Comparison of ENCODE assay signal across 15 cellular contexts in the genomic region with DNA sequence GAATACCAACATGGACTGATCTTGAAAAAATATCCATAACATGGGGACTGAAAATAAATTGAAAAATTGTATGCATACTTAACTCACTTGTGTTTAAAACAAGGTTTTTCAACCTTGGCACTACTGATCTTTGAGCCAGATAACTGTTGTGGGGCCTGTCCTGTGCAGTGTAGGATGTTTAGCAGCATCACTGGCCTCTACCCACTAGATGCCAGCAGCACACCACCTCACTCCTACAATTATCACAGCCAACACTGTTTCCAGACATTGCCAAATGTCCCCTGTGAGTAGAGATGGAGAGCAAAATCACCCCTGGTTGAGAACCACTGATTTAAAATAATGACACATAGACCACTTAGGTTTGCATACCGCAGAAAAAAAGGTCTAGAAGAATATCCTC. TPM values are rescaled to one million over a fixed set of nuclear protein-coding genes. Genes with fewer than 3 reads are reported as not detected.
DNase-seq lines count a peak whose midpoint lies in the region; ATAC-seq, FAIRE-seq and TF ChIP-seq lines count a peak whose summit lies in the region.
"Had no signal": no experiment of that assay in that cellular context is flagged by ENCODE, and none has a peak within 500 bp of the region (broad histone marks: within the 10 kb centered on the region; RNA-seq: fewer than 3 reads in every experiment).

No MANE protein-coding gene starts in this region.

- POLR2A ChIA-PET in MCF 10A (lab: Yijun Ruan, JAX) = interaction anchor here (0.5 kb wide), 1 partner anchor 24 kb away, joined by 3 read pairs; no protein-coding TSS in a partner anchor

- peaks cover 5% of the 10 kb centered on the region for H3K36me3 Mint-ChIP-seq in MCF 10A (ENCODE audit: insufficient read depth, unreplicated experiment)
- H3K36me3 Mint-ChIP-seq: activated naive CD4-positive, alpha-beta T cell treated with anti-CD3 and anti-CD28 coated beads, Interleukin-2, amount 50 U/mL, for 24 hours had no signal

- H3K9me3 ChIP-seq in breast epithelium (no peaks in the 10 kb centered on the region), esophagus muscularis mucosa (no peaks in the 10 kb centered on the region), Karpas-422 (ENCODE audit: low read length) (no peaks in the 10 kb centered on the region)
- H3K9me3 ChIP-seq: HAP-1, tibial artery had no signal

- H3K9me3 Mint-ChIP-seq in MCF 10A (ENCODE audit: unreplicated experiment) = no peaks in the 10 kb centered on the region
- H3K9me3 Mint-ChIP-seq: activated CD4-positive, alpha-beta memory T cell treated with anti-CD3 and anti-CD28 coated beads, Interleukin-2, amount 10 ng/mL, durations not matched to agents 7 days and 5 days; activated naive CD4-positive, alpha-beta T cell treated with anti-CD3 and anti-CD28 coated beads, Interleukin-2, amount 50 U/mL, for 24 hours had no signal

- WGBS in esophagus muscularis mucosa = 100% methylated on average over 1 of the region's 1 CpG

- no peak overlapping the region for H3K9ac ChIP-seq in Karpas-422 (ENCODE audit: low read length)

- H3K27ac ChIP-seq in breast epithelium (no peak overlapping the region), esophagus muscularis mucosa (replicated peaks in 1 of 4) (no peak overlapping the region), Karpas-422 (ENCODE audit: low read length) (no peak overlapping the region)
- H3K27ac ChIP-seq: C4-2B, tibial artery had no signal

- H3K27ac Mint-ChIP-seq in MCF 10A (ENCODE audit: low read depth, unreplicated experiment) = no peak overlapping the region
- H3K27ac Mint-ChIP-seq: activated CD4-positive, alpha-beta memory T cell treated with anti-CD3 and anti-CD28 coated beads, Interleukin-2, amount 10 ng/mL, durations not matched to agents 7 days and 5 days; activated naive CD4-positive, alpha-beta T cell treated with anti-CD3 and anti-CD28 coated beads, Interleukin-2, amount 50 U/mL, for 24 hours had no signal

- TF ChIP-seq POLR2A in breast epithelium (IDR thresholded peaks at IDR 0.05) (no peak), esophagus muscularis mucosa (IDR thresholded peaks at IDR 0.05; ENCODE audit: low read depth) (no peak)

- H3K79me2 ChIP-seq in Karpas-422 (ENCODE audit: low read length) = no peaks in the 10 kb centered on the region

- TF ChIP-seq CTCF in MCF 10A (IDR thresholded peaks at IDR 0.05; ENCODE audit: unreplicated experiment) (no peak), breast epithelium (IDR thresholded peaks at IDR 0.05) (no peak), esophagus muscularis mucosa (IDR thresholded peaks at IDR 0.05) (no peak)

- H3K9me2 ChIP-seq in Karpas-422 (replicated peaks; ENCODE audit: insufficient read depth, low read length) = no peaks in the 10 kb centered on the region

- H2AFZ ChIP-seq in Karpas-422 (ENCODE audit: low read length) = no peak overlapping the region

- peak; percentile 19 for DNase-seq in MCF 10A (ENCODE audit: unreplicated experiment)
- no peak for DNase-seq in breast epithelium (ENCODE audit: low spot score in 2 of 2)
- peak; percentile 26 for DNase-seq in RPMI7951 (ENCODE audit: low read depth)
- DNase-seq in esophagus muscularis mucosa (ENCODE audit: extremely low spot score) = peak; percentile 42
- DNase-seq in urothelium cell line (ENCODE audit: low spot score) = no peak
- DNase-seq in Karpas-422 = no peak
- no peak for DNase-seq in KG1 (lab: John Stamatoyannopoulos, UW)
- DNase-seq: activated CD4-positive, alpha-beta memory T cell treated with anti-CD3 and anti-CD28 coated beads, Interleukin-2, amount 10 ng/mL, durations not matched to agents 7 days and 5 days; NCI-H526 treated with DMSO at 0.1 percent for 48 hours; tibial artery had no signal

- no peak for TF ChIP-seq EP300 in esophagus muscularis mucosa (IDR thresholded peaks at IDR 0.05)

- H3K4me1 ChIP-seq in breast epithelium (no peaks in the 10 kb centered on the region), esophagus muscularis mucosa (no peaks in the 10 kb centered on the region), Karpas-422 (ENCODE audit: low read length) (no peaks in the 10 kb centered on the region)
- H3K4me1 ChIP-seq: HAP-1, tibial artery had no signal

- no TSS peak for BruUV-seq in MCF 10A (replicated peaks; lab: Mats Ljungman, UMichigan)

- no peaks in the 10 kb centered on the region for H4K20me1 ChIP-seq in Karpas-422 (ENCODE audit: insufficient read depth, low read depth, low read length)

- H3K36me3 ChIP-seq in breast epithelium (no peaks in the 10 kb centered on the region), esophagus muscularis mucosa (no peaks in the 10 kb centered on the region), Karpas-422 (ENCODE audit: insufficient read depth, low read length) (no peaks in the 10 kb centered on the region)
- H3K36me3 ChIP-seq: HAP-1, tibial artery had no signal

- H3K27me3 ChIP-seq in breast epithelium (no peaks in the 10 kb centered on the region), esophagus muscularis mucosa (peaks cover 0 to 4% (median 0%) of the 10 kb centered on the region in 4 donors), Karpas-422 (ENCODE audit: low read length) (no peaks in the 10 kb centered on the region)

- no peak overlapping the region for H3K4me2 ChIP-seq in Karpas-422 (ENCODE audit: low read depth, low read length, poor library complexity, severe bottlenecking)

- no peaks in the 10 kb centered on the region for H3K4me1 Mint-ChIP-seq in MCF 10A (ENCODE audit: insufficient read depth, unreplicated experiment)
- H3K4me1 Mint-ChIP-seq: activated CD4-positive, alpha-beta memory T cell treated with anti-CD3 and anti-CD28 coated beads, Interleukin-2, amount 10 ng/mL, durations not matched to agents 7 days and 5 days; activated naive CD4-positive, alpha-beta T cell treated with anti-CD3 and anti-CD28 coated beads, Interleukin-2, amount 50 U/mL, for 24 hours had no signal

- peak; percentile 13 for FAIRE-seq in urothelium cell line (lab: Jason Lieb, UNC)

- no peak for ATAC-seq in GM18907 (IDR thresholded peaks at IDR 0.05; ENCODE audit: unreplicated experiment)

- peaks cover 29% of the 10 kb centered on the region for H3K27me3 Mint-ChIP-seq in MCF 10A (ENCODE audit: insufficient read depth, unreplicated experiment)

- no peak overlapping the region for H3K4me3 ChIP-seq in breast epithelium
- H3K4me3 ChIP-seq in esophagus muscularis mucosa = no peak overlapping the region
- no peak overlapping the region for H3K4me3 ChIP-seq in Karpas-422 (ENCODE audit: low read length)
- H3K4me3 ChIP-seq: HAP-1, tibial artery had no signal

- intact Hi-C loops in MCF 10A (cut with micrococcal nuclease) = loop anchor here (1.0 to 5.0 kb wide), 3 partner anchors 21 to 802 kb away; no protein-coding TSS in a partner anchor
- intact Hi-C loops in breast epithelium (cut with DNase I; ENCODE audit: low total_unique reads) = no loop called here
- intact Hi-C loops in esophagus muscularis mucosa (cut with DNase I) = no loop called here

- CTCF ChIA-PET in MCF 10A (lab: Yijun Ruan, JAX) = interaction anchor here (0.9 kb wide), 1 partner anchor 10 kb away, joined by 3 read pairs; no protein-coding TSS in a partner anchor

- no peak overlapping the region for H3K4me3 Mint-ChIP-seq in MCF 10A (ENCODE audit: unreplicated experiment)
- H3K4me3 Mint-ChIP-seq: activated CD4-positive, alpha-beta memory T cell treated with anti-CD3 and anti-CD28 coated beads, Interleukin-2, amount 10 ng/mL, durations not matched to agents 7 days and 5 days; activated naive CD4-positive, alpha-beta T cell treated with anti-CD3 and anti-CD28 coated beads, Interleukin-2, amount 50 U/mL, for 24 hours had no signal

RNA-seq across cellular contexts. Expression of a gene that starts 45.0 kb away (rescaled TPM):
- total RNA-seq in MCF 10A (2022) = not detected in 2 replicates
- 10 to 100 TPM in 2 of 3 donors, under 1 TPM in 1; 0.32 to 23.7 (median 10.5) TPM for total RNA-seq in breast epithelium
- 0.39 and 0.48 TPM in 2 replicates for total RNA-seq in RPMI7951 (2014; rRNA removed; shearing (Covaris generic))
- under 1 TPM; 0.17 to 0.69 (median 0.37) TPM for total RNA-seq in esophagus muscularis mucosa
- not detected in 2 replicates for total RNA-seq in Karpas-422 (2014; rRNA removed; shearing (Covaris generic); ENCODE audit: low replicate concordance)
- total RNA-seq: activated CD4-positive, alpha-beta memory T cell treated with anti-CD3 and anti-CD28 coated beads, Interleukin-2, amount 10 ng/mL, durations not matched to agents 7 days and 5 days; T-helper 1 cell treated with Interleukin-12 subunit alpha and Interleukin-12 subunit beta and Interleukin-4 antibody, amounts not matched to agents 30 ng/mL and 1 ng/mL, for 36 hours had no signal

Comparison
In these comparisons a context has a peak if more than half of its experiments do, and no peak if none do; other contexts are left out.
1. DNase-seq: peak in MCF 10A (single experiment), RPMI7951 (single experiment) and esophagus muscularis mucosa (single experiment); none in breast epithelium (0 of 2), urothelium cell line (single experiment), Karpas-422 (single experiment) and KG1 (single experiment).